ENCODE assay signal across 16 cellular contexts in genomic region chr14:34804933-34805332, GRCh38.
DNase-seq lines count a peak whose midpoint lies in the region; ATAC-seq, FAIRE-seq and TF ChIP-seq lines count a peak whose summit lies in the region.
"Had no signal": no experiment of that assay in that cellular context is flagged by ENCODE, and none has a peak within 500 bp of the region (broad histone marks: within the 10 kb centered on the region; RNA-seq: fewer than 3 reads in every experiment).

No MANE protein-coding gene starts in this region.

- ATAC-seq in HepG2 (no peak), right lobe of liver (no peak), K562 (no peak)

- no peaks in the 10 kb centered on the region for H3K27me3 ChIP-seq in HepG2 (ENCODE audit: control insufficient read depth in 1 of 2, insufficient read depth in 2 of 2, low read length in 2 of 2)
- no peaks in the 10 kb centered on the region for H3K27me3 ChIP-seq in right lobe of liver
- no peaks in the 10 kb centered on the region for H3K27me3 ChIP-seq in K562 (ENCODE audit: control insufficient read depth in 2 of 2, insufficient read depth in 2 of 2, low read length in 2 of 2)

- H3K4me1 Mint-ChIP-seq in progenitor cell of endocrine pancreas (ENCODE audit: low read depth) = no peaks in the 10 kb centered on the region
- H3K4me1 Mint-ChIP-seq in activated T-helper 2 cell treated with anti-CD3 and anti-CD28 coated beads, Interferon-gamma antibody, Interleukin-2, Interleukin-4, amounts not matched to agents 10 μg/mL and 5 μg/mL and 100 μg/mL, durations not matched to agents 14 hours and 24 hours and 36 hours (ENCODE audit: low read depth) = peaks cover 4% of the 10 kb centered on the region
- H3K4me1 Mint-ChIP-seq: CD14-positive monocyte had no signal

- H3K36me3 Mint-ChIP-seq in progenitor cell of endocrine pancreas (ENCODE audit: insufficient read depth) = peaks cover 44% of the 10 kb centered on the region
- H3K36me3 Mint-ChIP-seq in activated T-helper 2 cell treated with anti-CD3 and anti-CD28 coated beads, Interferon-gamma antibody, Interleukin-2, Interleukin-4, amounts not matched to agents 10 μg/mL and 5 μg/mL and 100 μg/mL, durations not matched to agents 14 hours and 24 hours and 36 hours (ENCODE audit: low read depth) = peaks cover 78% of the 10 kb centered on the region

- TF ChIP-seq CTCF in HepG2 (CRISPR knock-in tag; IDR thresholded peaks at IDR 0.05) (no peak), right lobe of liver (IDR thresholded peaks at IDR 0.05) (no peak), K562 (IDR thresholded peaks at IDR 0.05 in 2 of 3, conservative IDR thresholded peaks at IDR 0.05 in 1 of 3; ENCODE audit: insufficient read depth in 2 of 3, low read depth in 1 of 3, low read length in 3 of 3) (no peak), progenitor cell of endocrine pancreas (IDR thresholded peaks at IDR 0.05; ENCODE audit: unreplicated experiment) (no peak)

- intact Hi-C loops in HepG2 (cut with micrococcal nuclease; ENCODE audit: unreplicated experiment) = no loop called here
- intact Hi-C loops in right lobe of liver (cut with DNase I) = no loop called here
- intact Hi-C loops in K562 (cut with micrococcal nuclease) = no loop called here
- intact Hi-C loops in activated T-helper 2 cell treated with anti-CD3 and anti-CD28 coated beads, Interferon-gamma antibody, Interleukin-2, Interleukin-4, amounts not matched to agents 10 μg/mL and 5 μg/mL and 100 μg/mL, durations not matched to agents 14 hours and 24 hours and 36 hours (cut with micrococcal nuclease) = no loop called here

- in situ Hi-C loops in HepG2 (cut with HindIII; ENCODE audit: extremely low pct_ligation_motif_present, low pct_unique_long_range_greater_than_20kb) (no loop called here), K562 (cut with MboI) (no loop called here)

- H3K4me1 ChIP-seq in HepG2 (ENCODE audit: insufficient read depth, low read length) (no peaks in the 10 kb centered on the region), right lobe of liver (no peaks in the 10 kb centered on the region), K562 (replicated peaks in 1 of 2; ENCODE audit: control insufficient read depth in 2 of 2, insufficient read depth in 2 of 2, low read length in 2 of 2) (no peaks in the 10 kb centered on the region)
- H3K4me1 ChIP-seq: HAP-1 had no signal

- POLR2A ChIA-PET in HepG2 (lab: Yijun Ruan, JAX) (no interaction called here), K562 (lab: Yijun Ruan, JAX) (no interaction called here)

- H4K20me1 ChIP-seq in HepG2 (ENCODE audit: insufficient read depth, low read length) (no peaks in the 10 kb centered on the region), K562 (replicated peaks; ENCODE audit: control insufficient read depth, insufficient read depth, low read length) (no peaks in the 10 kb centered on the region)

- H3K9me3 ChIP-seq in HepG2 (ENCODE audit: low read length) (0 out of 2 replicates have a peak, but pooled peaks cover 7% of the 10 kb centered on the region), right lobe of liver (no peaks in the 10 kb centered on the region), K562 (replicated peaks; ENCODE audit: control insufficient read depth, insufficient read depth, low read depth, low read length) (no peaks in the 10 kb centered on the region)
- H3K9me3 ChIP-seq: HAP-1 had no signal

- H3K9me1 ChIP-seq in K562 (ENCODE audit: control insufficient read depth, insufficient read depth, low read length) = no peaks in the 10 kb centered on the region

- TF ChIP-seq POLR2A in HepG2 (IDR thresholded peaks at IDR 0.05; ENCODE audit: insufficient read depth in 1 of 2, low read depth in 2 of 2, low read length in 2 of 2) (no peak), right lobe of liver (IDR thresholded peaks at IDR 0.05) (no peak), K562 (conservative IDR thresholded peaks at IDR 0.05) (no peak)

- H3K9ac ChIP-seq in HepG2 (ENCODE audit: insufficient read depth, low read depth, low read length) (no peak overlapping the region), K562 (ENCODE audit: insufficient read depth in 1 of 2, low read depth in 2 of 2, low read length in 2 of 2) (no peak overlapping the region)

- WGBS in HepG2 (ENCODE audit: low lambda C conversion rate) = 96% methylated on average over 3 of the region's 3 CpGs
- WGBS in right lobe of liver (ENCODE audit: insufficient coverage, low coverage, low lambda C conversion rate, missing lambda C conversion rate) = no CpG with 5 or more reads among the region's 3 CpGs
- WGBS in K562 (ENCODE audit: insufficient coverage, low coverage, missing lambda C conversion rate) = 96% methylated on average over 3 of the region's 3 CpGs

- H2AFZ ChIP-seq in HepG2 (ENCODE audit: low read length) (no peak overlapping the region), K562 (ENCODE audit: low read depth, low read length) (no peak overlapping the region)

- CTCF ChIA-PET in HepG2 (lab: Yijun Ruan, JAX; ENCODE audit: low intra/inter-chr PET ratio, low total read pairs) (no interaction called here), K562 (lab: Yijun Ruan, JAX; ENCODE audit: low intra/inter-chr PET ratio) (no interaction called here)

- DNase-seq in DMS 273 (lab: John Stamatoyannopoulos, UW; ENCODE audit: unreplicated experiment) (peak; percentile 4), DMS 273 treated with DMSO at 0.1 percent for 48 hours (lab: John Stamatoyannopoulos, UW) (no peak), HepG2 (ENCODE audit: low spot score) (no peak), right lobe of liver (no peak), K562 (ENCODE audit: extremely low read depth in 1 of 4, low spot score in 3 of 4) (peak in 1 of 4 experiments; percentile 4), progenitor cell of endocrine pancreas (ENCODE audit: low spot score, unreplicated experiment) (no peak), NCI-H446 treated with DMSO at 0.1 percent for 48 hours (lab: John Stamatoyannopoulos, UW) (no peak)
- DNase-seq in activated T-helper 2 cell treated with anti-CD3 and anti-CD28 coated beads, Interferon-gamma antibody, Interleukin-2, Interleukin-4, amounts not matched to agents 10 μg/mL and 5 μg/mL and 100 μg/mL, durations not matched to agents 14 hours and 24 hours and 36 hours (ENCODE audit: low spot score) = no peak
- DNase-seq: DND-41, GF-D8, HFFc6 had no signal

- no peaks in the 10 kb centered on the region for H3K9me3 Mint-ChIP-seq in progenitor cell of endocrine pancreas (ENCODE audit: low read depth)
- H3K9me3 Mint-ChIP-seq in activated T-helper 2 cell treated with anti-CD3 and anti-CD28 coated beads, Interferon-gamma antibody, Interleukin-2, Interleukin-4, amounts not matched to agents 10 μg/mL and 5 μg/mL and 100 μg/mL, durations not matched to agents 14 hours and 24 hours and 36 hours = peaks cover 24% of the 10 kb centered on the region
- H3K9me3 Mint-ChIP-seq: HFFc6 had no signal

- TF ChIP-seq EP300 in HepG2 (IDR thresholded peaks at IDR 0.05; ENCODE audit: low read depth in 2 of 2, low read length in 2 of 2) (no peak), HepG2 (CRISPR knock-in tag; IDR thresholded peaks at IDR 0.05; ENCODE audit: borderline replicate concordance) (no peak), K562 (IDR thresholded peaks at IDR 0.05; ENCODE audit: low read length) (no peak)

- TF ChIP-seq RAD21 in HepG2 (CRISPR knock-in tag; IDR thresholded peaks at IDR 0.05) (no peak), K562 (CRISPR knock-in tag; conservative IDR thresholded peaks at IDR 0.05 in 1 of 2, IDR thresholded peaks at IDR 0.05 in 1 of 2) (no peak)

- FAIRE-seq in HepG2 (lab: Jason Lieb, UNC) (no peak), K562 (lab: Jason Lieb, UNC) (no peak)
- FAIRE-seq: H1, HTR-8/SVneo had no signal

- no TSS peak for BruUV-seq in HepG2 (replicated peaks; lab: Mats Ljungman, UMichigan)
- BruUV-seq in K562 (replicated peaks; lab: Mats Ljungman, UMichigan) = no TSS peak

- H3K27ac Mint-ChIP-seq in progenitor cell of endocrine pancreas = peak overlapping the region; percentile 62
- no peak overlapping the region for H3K27ac Mint-ChIP-seq in activated T-helper 2 cell treated with anti-CD3 and anti-CD28 coated beads, Interferon-gamma antibody, Interleukin-2, Interleukin-4, amounts not matched to agents 10 μg/mL and 5 μg/mL and 100 μg/mL, durations not matched to agents 14 hours and 24 hours and 36 hours
- H3K27ac Mint-ChIP-seq: HFFc6 had no signal

- H3K4me3 ChIP-seq in HepG2 (replicated peaks in 1 of 3; ENCODE audit: insufficient read depth in 1 of 3, low read depth in 2 of 3, low read length in 3 of 3) (no peak overlapping the region), right lobe of liver (no peak overlapping the region), K562 (no peak overlapping the region)
- H3K4me3 ChIP-seq: HAP-1 had no signal

- no peaks in the 10 kb centered on the region for H3K27me3 Mint-ChIP-seq in progenitor cell of endocrine pancreas
- no peaks in the 10 kb centered on the region for H3K27me3 Mint-ChIP-seq in activated T-helper 2 cell treated with anti-CD3 and anti-CD28 coated beads, Interferon-gamma antibody, Interleukin-2, Interleukin-4, amounts not matched to agents 10 μg/mL and 5 μg/mL and 100 μg/mL, durations not matched to agents 14 hours and 24 hours and 36 hours (ENCODE audit: low read depth)

- no peak overlapping the region for H3K4me3 Mint-ChIP-seq in progenitor cell of endocrine pancreas (ENCODE audit: low read depth)
- H3K4me3 Mint-ChIP-seq in activated T-helper 2 cell treated with anti-CD3 and anti-CD28 coated beads, Interferon-gamma antibody, Interleukin-2, Interleukin-4, amounts not matched to agents 10 μg/mL and 5 μg/mL and 100 μg/mL, durations not matched to agents 14 hours and 24 hours and 36 hours (ENCODE audit: low read depth) = no peak overlapping the region
- H3K4me3 Mint-ChIP-seq: CD14-positive monocyte, HFFc6 had no signal

- no peak overlapping the region for H3K27ac ChIP-seq in HepG2 (ENCODE audit: extremely low read length, insufficient read depth, low read length)
- no peak overlapping the region for H3K27ac ChIP-seq in right lobe of liver
- no peak overlapping the region for H3K27ac ChIP-seq in K562 (ENCODE audit: extremely low read depth, low read depth, low read length)
- H3K27ac ChIP-seq: 22Rv1 had no signal

- H3K79me2 ChIP-seq in HepG2 (ENCODE audit: insufficient read depth, low read length) (no peaks in the 10 kb centered on the region), K562 (ENCODE audit: control insufficient read depth, insufficient read depth, low read length) (no peaks in the 10 kb centered on the region; the same call in 1 of the 3 replicates)

- H3K4me2 ChIP-seq in HepG2 (ENCODE audit: low read depth, low read length) (no peak overlapping the region), K562 (ENCODE audit: insufficient read depth, low read length) (no peak overlapping the region)

- H3K36me3 ChIP-seq in HepG2 (replicated peaks in 1 of 2; ENCODE audit: control insufficient read depth in 1 of 2, insufficient read depth in 2 of 2, low read length in 2 of 2) (peaks cover 22 to 38% of the 10 kb centered on the region in 2 experiments), right lobe of liver (peaks cover 0 to 50% (median 4%) of the 10 kb centered on the region in 4 donors), K562 (ENCODE audit: control insufficient read depth, insufficient read depth, low read length) (peaks cover 74% of the 10 kb centered on the region)

TF ChIP-seq in HepG2, 621 proteins besides CTCF, POLR2A, EP300 and RAD21 (continues in another document):
- TF ChIP-seq SOX6 (IDR thresholded peaks at IDR 0.05) (no peak), SOX6 (CRISPR knock-in tag; IDR thresholded peaks at IDR 0.05) (no peak)
